ENCODE assay signal across 1 cellular context in genomic region chr7:132250480-132251326, GRCh38.
TF ChIP-seq lines count a peak whose summit lies in the region.

No MANE protein-coding gene starts in this region.

TF ChIP-seq in GM23338, 12 proteins besides CTCF, POLR2A, EP300 and RAD21 (continued from another document):
- TF ChIP-seq REST (IDR thresholded peaks at IDR 0.05; ENCODE audit: unreplicated experiment) (no peak), STAT1 (IDR thresholded peaks at IDR 0.05; ENCODE audit: unreplicated experiment) (no peak), ZNF331 (CRISPR knock-in tag; IDR thresholded peaks at IDR 0.05; ENCODE audit: low read depth) (no peak), EZH2phosphoT487 (IDR thresholded peaks at IDR 0.05; ENCODE audit: unreplicated experiment) (no peak), JUNB (IDR thresholded peaks at IDR 0.05; ENCODE audit: unreplicated experiment) (no peak), CREB1 (CRISPR knock-in tag; IDR thresholded peaks at IDR 0.05; ENCODE audit: low read depth) (no peak)
- TF ChIP-seq, protein P1, sequence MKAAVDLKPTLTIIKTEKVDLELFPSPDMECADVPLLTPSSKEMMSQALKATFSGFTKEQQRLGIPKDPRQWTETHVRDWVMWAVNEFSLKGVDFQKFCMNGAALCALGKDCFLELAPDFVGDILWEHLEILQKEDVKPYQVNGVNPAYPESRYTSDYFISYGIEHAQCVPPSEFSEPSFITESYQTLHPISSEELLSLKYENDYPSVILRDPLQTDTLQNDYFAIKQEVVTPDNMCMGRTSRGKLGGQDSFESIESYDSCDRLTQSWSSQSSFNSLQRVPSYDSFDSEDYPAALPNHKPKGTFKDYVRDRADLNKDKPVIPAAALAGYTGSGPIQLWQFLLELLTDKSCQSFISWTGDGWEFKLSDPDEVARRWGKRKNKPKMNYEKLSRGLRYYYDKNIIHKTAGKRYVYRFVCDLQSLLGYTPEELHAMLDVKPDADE (IDR thresholded peaks at IDR 0.05): no peak
